In genomic region chr2:179460101-179460500, GRCh38 we compare ENCODE assay signal across 2 cellular contexts.
TF ChIP-seq lines count a peak whose summit lies in the region.

No MANE protein-coding gene starts in this region.

TF ChIP-seq in A549, 52 proteins besides CTCF, POLR2A, EP300 and RAD21 (continued from another document):
- TF ChIP-seq USF2 (IDR thresholded peaks at IDR 0.05), result no peak

TF ChIP-seq in HepG2, 621 proteins besides CTCF, POLR2A, EP300 and RAD21 (continued from another document):
- TF ChIP-seq PRDM10 (CRISPR knock-in tag; IDR thresholded peaks at IDR 0.05; ENCODE audit: low read depth), result no peak
- TF ChIP-seq PATZ1 (CRISPR knock-in tag; IDR thresholded peaks at IDR 0.05), result no peak
- no peak for TF ChIP-seq ZNF3 (CRISPR knock-in tag; IDR thresholded peaks at IDR 0.05)
- TF ChIP-seq MBD4 (IDR thresholded peaks at IDR 0.05; ENCODE audit: borderline replicate concordance, low read length), result no peak
- no peak for TF ChIP-seq RFX3 (CRISPR knock-in tag; IDR thresholded peaks at IDR 0.05)
- no peak for TF ChIP-seq PAWR (CRISPR knock-in tag; IDR thresholded peaks at IDR 0.05; ENCODE audit: borderline replicate concordance)
- no peak for TF ChIP-seq ADNP (CRISPR knock-in tag; IDR thresholded peaks at IDR 0.05)
- TF ChIP-seq ZNF644 (CRISPR knock-in tag; IDR thresholded peaks at IDR 0.05; ENCODE audit: low read depth), result no peak
- no peak for TF ChIP-seq ZFP90 (CRISPR knock-in tag; IDR thresholded peaks at IDR 0.05; ENCODE audit: borderline replicate concordance)
- TF ChIP-seq MLLT10 (CRISPR knock-in tag; IDR thresholded peaks at IDR 0.05), result no peak
